Comparison of ENCODE assay signal across 8 cellular contexts in the genomic region with DNA sequence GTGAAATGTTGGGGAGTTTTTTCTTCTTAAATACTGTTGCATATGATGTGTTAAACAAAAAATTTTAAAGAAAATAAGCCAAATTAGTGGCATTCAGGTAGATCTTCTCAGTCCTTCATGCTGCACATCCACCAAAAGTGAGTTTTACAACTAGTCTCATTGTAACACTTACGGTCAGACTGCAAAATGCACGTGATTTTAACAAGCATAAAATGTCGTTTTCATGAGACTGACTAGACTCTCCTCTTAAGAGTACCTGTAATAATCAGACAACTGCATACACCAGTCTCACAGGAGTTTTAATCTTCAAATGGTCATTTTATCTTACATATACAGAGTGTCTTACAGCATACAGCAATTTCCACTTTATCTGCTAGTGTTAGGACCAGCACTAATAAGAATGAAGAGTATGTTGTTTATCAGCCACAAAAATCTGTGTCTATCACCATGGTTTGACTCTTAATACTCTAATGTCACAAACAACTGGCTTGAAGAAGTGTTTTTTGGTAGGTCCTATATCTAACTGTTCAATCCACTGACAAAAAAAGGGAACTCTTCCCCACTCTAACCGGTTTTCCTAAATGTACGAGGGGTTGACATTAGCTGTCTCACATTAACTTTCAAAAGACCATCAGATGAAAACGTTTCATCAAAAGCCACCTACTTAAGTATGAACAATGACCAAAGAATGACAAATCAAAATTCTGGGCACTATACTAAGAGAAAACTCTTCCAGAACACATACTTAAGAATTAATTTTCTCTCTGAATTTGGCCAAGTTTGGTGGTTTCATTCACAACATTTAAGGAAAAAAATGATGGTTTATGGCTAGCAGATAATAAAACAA. TPM values are rescaled to one million over a fixed set of nuclear protein-coding genes. Genes with fewer than 3 reads are reported as not detected.
DNase-seq lines count a peak whose midpoint lies in the region; ATAC-seq, FAIRE-seq and TF ChIP-seq lines count a peak whose summit lies in the region.

No MANE protein-coding gene starts in this region.

- DNase-seq in activated naive CD4-positive, alpha-beta T cell treated with anti-CD3 and anti-CD28 coated beads, Interleukin-2, amount 10 ng/mL, durations not matched to agents 7 days and 5 days = no peak
- no peak for DNase-seq in activated naive CD4-positive, alpha-beta T cell treated with anti-CD3 and anti-CD28 coated beads, Interleukin-2, amount 50 U/mL, for 16 hours
- no peak for DNase-seq in activated naive CD8-positive, alpha-beta T cell treated with anti-CD3 and anti-CD28 coated beads for 36 hours
- DNase-seq in keratinocyte (ENCODE audit: low read depth, low spot score) (no peak), stromal cell of bone marrow (ENCODE audit: low read depth) (peak; percentile 6), COLO668 (lab: John Stamatoyannopoulos, UW; ENCODE audit: unreplicated experiment) (no peak)

- H3K27me3 Mint-ChIP-seq in activated naive CD4-positive, alpha-beta T cell treated with anti-CD3 and anti-CD28 coated beads, Interleukin-2, amount 10 ng/mL, durations not matched to agents 7 days and 5 days = no peaks in the 10 kb centered on the region
- no peaks in the 10 kb centered on the region for H3K27me3 Mint-ChIP-seq in activated naive CD8-positive, alpha-beta T cell treated with anti-CD3 and anti-CD28 coated beads for 36 hours

- CTCF ChIA-PET in activated naive CD4-positive, alpha-beta T cell treated with anti-CD3 and anti-CD28 coated beads, Interleukin-2, amount 10 ng/mL, durations not matched to agents 7 days and 5 days (lab: Charles Lee) = interaction anchor here (0.5 to 1.6 kb wide), 4 partner anchors 11 to 97 kb away, joined by 3 to 4 read pairs (median 4); no protein-coding TSS in a partner anchor

- H3K79me2 ChIP-seq in keratinocyte (ENCODE audit: control insufficient read depth, insufficient read depth, low read length) = peaks cover 39% of the 10 kb centered on the region

- H3K9ac ChIP-seq in keratinocyte (ENCODE audit: control insufficient read depth, extremely low read depth, insufficient read depth, low read length) = peak overlapping the region; percentile 90

- dilution Hi-C loops in keratinocyte (cut with MboI; ENCODE audit: extremely low pct_ligation_motif_present, low sequenced_read_pairs) = no loop called here

- peak overlapping the region; percentile 87 for H3K27ac ChIP-seq in keratinocyte (ENCODE audit: control insufficient read depth, insufficient read depth, low read length)

- TF ChIP-seq CTCF in keratinocyte (optimal IDR thresholded peaks at IDR 0.05 in 1 of 3, IDR thresholded peaks at IDR 0.05 in 1 of 3, conservative IDR thresholded peaks at IDR 0.05 in 1 of 3; ENCODE audit: extremely low read depth in 1 of 3, insufficient read depth in 2 of 3, low read length in 3 of 3) = no peak

- peak overlapping the region; percentile 38 to 92 (median 72) for H3K4me3 ChIP-seq in keratinocyte (ENCODE audit: control insufficient read depth in 2 of 3, extremely low read depth in 1 of 3, insufficient read depth in 2 of 3, low read depth in 1 of 3, low read length in 3 of 3)

- no peaks in the 10 kb centered on the region for H3K9me3 ChIP-seq in keratinocyte (ENCODE audit: control insufficient read depth, low read depth, low read length)

- H3K36me3 ChIP-seq in keratinocyte (ENCODE audit: control insufficient read depth in 2 of 2, extremely low read depth in 1 of 2, insufficient read depth in 2 of 2, low read length in 2 of 2) = no peaks in the 10 kb centered on the region

- ATAC-seq in HG02885 (IDR thresholded peaks at IDR 0.05; ENCODE audit: poor library complexity, unreplicated experiment) = no peak
- no peak for ATAC-seq in GM21423 (IDR thresholded peaks at IDR 0.05; ENCODE audit: unreplicated experiment)

- H3K9me3 Mint-ChIP-seq in activated naive CD4-positive, alpha-beta T cell treated with anti-CD3 and anti-CD28 coated beads, Interleukin-2, amount 10 ng/mL, durations not matched to agents 7 days and 5 days = no peaks in the 10 kb centered on the region
- peaks cover 1% of the 10 kb centered on the region for H3K9me3 Mint-ChIP-seq in activated naive CD8-positive, alpha-beta T cell treated with anti-CD3 and anti-CD28 coated beads for 36 hours

- peak overlapping the region; percentile 100 for H3K27ac Mint-ChIP-seq in activated naive CD4-positive, alpha-beta T cell treated with anti-CD3 and anti-CD28 coated beads, Interleukin-2, amount 10 ng/mL, durations not matched to agents 7 days and 5 days
- H3K27ac Mint-ChIP-seq in activated naive CD8-positive, alpha-beta T cell treated with anti-CD3 and anti-CD28 coated beads for 36 hours = peak overlapping the region; percentile 99

- peak; percentile 20 for FAIRE-seq in keratinocyte (lab: Jason Lieb, UNC)

- no peaks in the 10 kb centered on the region for H3K27me3 ChIP-seq in keratinocyte (ENCODE audit: control insufficient read depth, extremely low read depth, insufficient read depth, low read length)

- peaks cover 43% of the 10 kb centered on the region for H3K4me1 Mint-ChIP-seq in activated naive CD4-positive, alpha-beta T cell treated with anti-CD3 and anti-CD28 coated beads, Interleukin-2, amount 10 ng/mL, durations not matched to agents 7 days and 5 days
- H3K4me1 Mint-ChIP-seq in activated naive CD8-positive, alpha-beta T cell treated with anti-CD3 and anti-CD28 coated beads for 36 hours = peaks cover 48% of the 10 kb centered on the region

- peak overlapping the region; percentile 92 for H3K4me3 Mint-ChIP-seq in activated naive CD4-positive, alpha-beta T cell treated with anti-CD3 and anti-CD28 coated beads, Interleukin-2, amount 10 ng/mL, durations not matched to agents 7 days and 5 days
- H3K4me3 Mint-ChIP-seq in activated naive CD8-positive, alpha-beta T cell treated with anti-CD3 and anti-CD28 coated beads for 36 hours = peak overlapping the region; percentile 95

- no peaks in the 10 kb centered on the region for H3K9me1 ChIP-seq in keratinocyte (ENCODE audit: control insufficient read depth, extremely low read depth, insufficient read depth, low read length)

- H3K36me3 Mint-ChIP-seq in activated naive CD4-positive, alpha-beta T cell treated with anti-CD3 and anti-CD28 coated beads, Interleukin-2, amount 10 ng/mL, durations not matched to agents 7 days and 5 days = peaks cover 24% of the 10 kb centered on the region
- peaks cover 34% of the 10 kb centered on the region for H3K36me3 Mint-ChIP-seq in activated naive CD8-positive, alpha-beta T cell treated with anti-CD3 and anti-CD28 coated beads for 36 hours

- peak overlapping the region; percentile 94 for H3K4me2 ChIP-seq in keratinocyte (ENCODE audit: control insufficient read depth, extremely low read depth, insufficient read depth, low read depth, low read length)

- H4K20me1 ChIP-seq in keratinocyte (ENCODE audit: control insufficient read depth, extremely low read depth, insufficient read depth, low read length) = no peaks in the 10 kb centered on the region

- H3K4me1 ChIP-seq in keratinocyte (ENCODE audit: control insufficient read depth, extremely low read depth, insufficient read depth, low read length) = peaks cover 22% of the 10 kb centered on the region

- peak overlapping the region; percentile 95 for H2AFZ ChIP-seq in keratinocyte (ENCODE audit: control insufficient read depth, low read length)

RNA-seq across cellular contexts. Expression of gene ASF1A, which starts 1.5 kb away (rescaled TPM):
- 10 to 100 TPM; 39.9 to 42.7 TPM for total RNA-seq in activated naive CD8-positive, alpha-beta T cell treated with anti-CD3 and anti-CD28 coated beads for 36 hours
- 9.6 to 19.9 TPM (median 10.1 TPM) in 3 replicates for polyA plus RNA-seq in keratinocyte
- polyA plus RNA-seq in keratinocyte (2011; ENCODE audit: low read depth) = 35.8 TPM
- polyA plus RNA-seq in keratinocyte (2011; cell fraction: cytosol; rRNA removed) = 8.1 and 16.9 TPM in 2 replicates
- polyA plus RNA-seq in keratinocyte (2011; cell fraction: nucleus; rRNA removed) = 8.2 and 9.6 TPM in 2 replicates
- 11.2 and 13.0 TPM in 2 replicates for polyA plus RNA-seq in keratinocyte (2012; ENCODE audit: low replicate concordance)
- 0.20 to 8.2 TPM (median 4.1 TPM) in 3 replicates for polyA minus RNA-seq in keratinocyte
- polyA minus RNA-seq in keratinocyte (2011; cell fraction: cytosol; rRNA and poly(A)+ RNA removed) = 8.8 TPM
- polyA minus RNA-seq in keratinocyte (2011; cell fraction: nucleus; rRNA and poly(A)+ RNA removed) = 3.6 and 4.9 TPM in 2 replicates

RNA-seq across cellular contexts. Expression of gene MCM9, which starts 42.5 kb away (rescaled TPM):
- total RNA-seq in activated naive CD8-positive, alpha-beta T cell treated with anti-CD3 and anti-CD28 coated beads for 36 hours = 10 to 100 TPM; 20.0 to 20.3 TPM
- polyA plus RNA-seq in keratinocyte = 1.2 to 3.1 TPM (median 2.3 TPM) in 3 replicates
- polyA plus RNA-seq in keratinocyte (2011; ENCODE audit: low read depth) = 3.0 TPM
- 1.2 and 1.3 TPM in 2 replicates for polyA plus RNA-seq in keratinocyte (2011; cell fraction: cytosol; rRNA removed)
- polyA plus RNA-seq in keratinocyte (2011; cell fraction: nucleus; rRNA removed) = 4.6 and 7.5 TPM in 2 replicates
- 4.6 and 5.8 TPM in 2 replicates for polyA plus RNA-seq in keratinocyte (2012; ENCODE audit: low replicate concordance)
- 2.3 to 9.1 TPM (median 4.3 TPM) in 3 replicates for polyA minus RNA-seq in keratinocyte
- polyA minus RNA-seq in keratinocyte (2011; cell fraction: cytosol; rRNA and poly(A)+ RNA removed) = 1.7 TPM
- polyA minus RNA-seq in keratinocyte (2011; cell fraction: nucleus; rRNA and poly(A)+ RNA removed) = 8.4 and 17.1 TPM in 2 replicates
